ENCODE assay signal across 30 cellular contexts in genomic region chr2:156423674-156424282, GRCh38. TPM values are rescaled to one million over a fixed set of nuclear protein-coding genes. Genes with fewer than 3 reads are reported as not detected.
DNase-seq lines count a peak whose midpoint lies in the region; ATAC-seq and TF ChIP-seq lines count a peak whose summit lies in the region.
"Had no signal": no experiment of that assay in that cellular context is flagged by ENCODE, and none has a peak within 500 bp of the region (broad histone marks: within the 10 kb centered on the region; RNA-seq: fewer than 3 reads in every experiment).

No MANE protein-coding gene starts in this region.

- ATAC-seq in HCT116: no peak
- ATAC-seq: activated CD8-positive, alpha-beta memory T cell treated with anti-CD3 and anti-CD28 coated beads, Interleukin-2, amount 10 ng/mL, durations not matched to agents 7 days and 5 days; activated T-cell treated with anti-CD3 and anti-CD28 coated beads, Interleukin-2, amount 50 U/mL, for 4 hours; left colon; PC-3; stimulated activated naive CD8-positive, alpha-beta T cell treated with anti-CD3 and anti-CD28 coated beads, Interleukin-15, amount 100 ng/mL, for 72 hours; T-helper 17 cell had no signal

- POLR2A ChIA-PET in HCT116 (lab: Charles Lee): no interaction called here

- no peaks in the 10 kb centered on the region for H3K27me3 ChIP-seq in HCT116 (ENCODE audit: insufficient read depth, low read length)
- no peaks in the 10 kb centered on the region for H3K27me3 ChIP-seq in WERI-Rb-1 (ENCODE audit: insufficient read depth, low read depth, severe bottlenecking)
- no peaks in the 10 kb centered on the region for H3K27me3 ChIP-seq in neural progenitor cell
- H3K27me3 ChIP-seq: BE2C, right lobe of liver, vagina had no signal

- H4K20me1 ChIP-seq in HCT116 (ENCODE audit: insufficient read depth) (no peaks in the 10 kb centered on the region), neural progenitor cell (ENCODE audit: low read depth) (no peaks in the 10 kb centered on the region)

- H3K9ac ChIP-seq in HCT116 (ENCODE audit: low read length) (no peak overlapping the region), neural progenitor cell (no peak overlapping the region)

- DNase-seq in HCT116 (ENCODE audit: low read depth, low spot score) (no peak), NCI-H2029 (lab: John Stamatoyannopoulos, UW) (peak; percentile 53), WERI-Rb-1 (peak; percentile 47), neural progenitor cell (ENCODE audit: low spot score) (peak; percentile 34), NCI-H1105 treated with DMSO at 0.1 percent for 48 hours (lab: John Stamatoyannopoulos, UW) (no peak), NCI-H187 treated with DMSO at 0.1 percent for 48 hours (lab: John Stamatoyannopoulos, UW) (no peak)
- no peak for DNase-seq in activated T-cell treated with anti-CD3 and anti-CD28 coated beads, Interleukin-2, amount 50 U/mL, for 48 hours
- DNase-seq: activated CD8-positive, alpha-beta memory T cell treated with anti-CD3 and anti-CD28 coated beads, Interleukin-2, amount 10 ng/mL, durations not matched to agents 7 days and 5 days; activated gamma-delta T cell treated with Interleukin-2 at 50 U/mL for 16 hours; activated naive CD8-positive, alpha-beta T cell treated with anti-CD3 and anti-CD28 coated beads, Interleukin-2, amount 10 ng/mL, durations not matched to agents 7 days and 5 days; activated T-cell treated with anti-CD3 and anti-CD28 coated beads, Interleukin-2, amount 50 U/mL, for 4 hours; BE2C; CD8-positive, alpha-beta memory T cell; DMS153; effector CD8-positive, alpha-beta T cell; H7; immature natural killer cell; Kasumi-1; left colon; NCI-H187; PC-3; right lobe of liver; stimulated activated CD4-positive, alpha-beta T cell treated with anti-CD3 and anti-CD28 coated beads, Interleukin-12 subunit alpha, Interleukin-12 subunit beta, amount 100 ng/mL, for 4 hours; stimulated activated CD4-positive, alpha-beta T cell treated with anti-CD3 and anti-CD28 coated beads, Interleukin-2, amount 100 ng/mL, for 48 hours; stimulated activated naive CD8-positive, alpha-beta T cell treated with anti-CD3 and anti-CD28 coated beads, Interleukin-15, amount 100 ng/mL, for 72 hours; T-helper 17 cell had no signal

- RAD21 ChIA-PET in HCT116 (lab: Charles Lee; ENCODE audit: low non-redundant PET in 1 of 2, low total read pairs in 2 of 2, uncharacterized antibody in 2 of 2, unreplicated experiment in 2 of 2): no interaction called here

- peaks cover 7% of the 10 kb centered on the region for H3K9me3 Mint-ChIP-seq in neural progenitor cell
- H3K9me3 Mint-ChIP-seq: activated T-cell treated with anti-CD3 and anti-CD28 coated beads, Interleukin-2, amount 50 U/mL, for 4 hours; CD8-positive, alpha-beta memory T cell; immature natural killer cell; memory B cell; stimulated activated naive CD8-positive, alpha-beta T cell treated with anti-CD3 and anti-CD28 coated beads, Interleukin-15, amount 100 ng/mL, for 72 hours had no signal

- TF ChIP-seq POLR2A in HCT116 (IDR thresholded peaks at IDR 0.05; ENCODE audit: borderline replicate concordance, extremely low read depth, insufficient read depth, insufficient read length): no peak

- no peaks in the 10 kb centered on the region for H3K36me3 Mint-ChIP-seq in neural progenitor cell
- H3K36me3 Mint-ChIP-seq: activated naive CD8-positive, alpha-beta T cell treated with anti-CD3 and anti-CD28 coated beads, Interleukin-2, amount 10 ng/mL, durations not matched to agents 7 days and 5 days; CD8-positive, alpha-beta memory T cell; immature natural killer cell; memory B cell had no signal

- peaks cover 0 to 8% of the 10 kb centered on the region in 2 experiments; a peak in 1 of 4 replicates for H3K9me3 ChIP-seq in HCT116 (ENCODE audit: control insufficient read depth in 1 of 2, insufficient read depth in 1 of 2, low read depth in 1 of 2, low read length in 2 of 2)
- H3K9me3 ChIP-seq in WERI-Rb-1 (ENCODE audit: severe bottlenecking): peaks cover 4% of the 10 kb centered on the region
- H3K9me3 ChIP-seq in neural progenitor cell (ENCODE audit: low read depth): no peaks in the 10 kb centered on the region
- H3K9me3 ChIP-seq: BE2C, right lobe of liver, vagina had no signal

- H3K79me2 ChIP-seq in HCT116 (ENCODE audit: insufficient read depth, low read length) (no peaks in the 10 kb centered on the region), neural progenitor cell (ENCODE audit: low read depth) (no peaks in the 10 kb centered on the region)

- TF ChIP-seq RAD21 in HCT116 (IDR thresholded peaks at IDR 0.05; ENCODE audit: low read depth): no peak

- CTCF ChIA-PET in HCT116 (lab: Charles Lee): no interaction called here

- no peak overlapping the region for H3K4me3 Mint-ChIP-seq in neural progenitor cell
- H3K4me3 Mint-ChIP-seq: activated CD8-positive, alpha-beta memory T cell treated with anti-CD3 and anti-CD28 coated beads, Interleukin-2, amount 10 ng/mL, durations not matched to agents 7 days and 5 days; activated naive CD8-positive, alpha-beta T cell treated with anti-CD3 and anti-CD28 coated beads, Interleukin-2, amount 10 ng/mL, durations not matched to agents 7 days and 5 days; activated T-cell treated with anti-CD3 and anti-CD28 coated beads, Interleukin-2, amount 50 U/mL, for 4 hours; CD8-positive, alpha-beta memory T cell; immature natural killer cell; memory B cell; stimulated activated naive CD8-positive, alpha-beta T cell treated with anti-CD3 and anti-CD28 coated beads, Interleukin-15, amount 100 ng/mL, for 72 hours; T-helper 17 cell had no signal

- BruUV-seq in HCT116 (replicated peaks; lab: Mats Ljungman, UMichigan): no TSS peak

- H3F3A ChIP-seq in neural progenitor cell (ENCODE audit: low read depth): no peaks in the 10 kb centered on the region

- H3K4me2 ChIP-seq in HCT116 (ENCODE audit: low read length) (no peak overlapping the region), neural progenitor cell (no peak overlapping the region)

- intact Hi-C loops in HCT116 (cut with micrococcal nuclease): no loop called here

- peaks cover under 1% of the 10 kb centered on the region for H3K27me3 Mint-ChIP-seq in neural progenitor cell (ENCODE audit: insufficient read depth, low read depth)

- no peak overlapping the region for H3K27ac Mint-ChIP-seq in neural progenitor cell
- H3K27ac Mint-ChIP-seq: activated CD8-positive, alpha-beta memory T cell treated with anti-CD3 and anti-CD28 coated beads, Interleukin-2, amount 10 ng/mL, durations not matched to agents 7 days and 5 days; activated naive CD8-positive, alpha-beta T cell treated with anti-CD3 and anti-CD28 coated beads, Interleukin-2, amount 10 ng/mL, durations not matched to agents 7 days and 5 days; CD8-positive, alpha-beta memory T cell; immature natural killer cell; memory B cell; stimulated activated naive CD8-positive, alpha-beta T cell treated with anti-CD3 and anti-CD28 coated beads, Interleukin-15, amount 100 ng/mL, for 72 hours; T-helper 17 cell had no signal

- H2AFZ ChIP-seq in HCT116 (ENCODE audit: low read depth, low read length, poor library complexity, severe bottlenecking) (peak overlapping the region; percentile 37), neural progenitor cell (replicated peaks) (peak overlapping the region; percentile 39)

- H3K4me3 ChIP-seq in HCT116 (replicated peaks in 1 of 2; ENCODE audit: low read depth in 1 of 2, low read length in 2 of 2) (no peak overlapping the region), WERI-Rb-1 (ENCODE audit: low read depth, low read length) (peak overlapping the region; percentile 26), neural progenitor cell (no peak overlapping the region)
- H3K4me3 ChIP-seq: coronary artery, right lobe of liver, vagina had no signal

- TF ChIP-seq CTCF in HCT116 (IDR thresholded peaks at IDR 0.05 in 2 of 3, conservative IDR thresholded peaks at IDR 0.05 in 1 of 3; ENCODE audit: borderline replicate concordance in 1 of 3, insufficient read depth in 1 of 3, low read depth in 2 of 3, low read length in 2 of 3) (no peak), WERI-Rb-1 (IDR thresholded peaks at IDR 0.05; ENCODE audit: low read depth, low read length) (no peak), neural progenitor cell (IDR thresholded peaks at IDR 0.05) (no peak)

- H3K9me2 ChIP-seq in HCT116 (ENCODE audit: insufficient read depth): no peaks in the 10 kb centered on the region

- H3K4me1 ChIP-seq in HCT116 (ENCODE audit: control insufficient read depth in 1 of 2, insufficient read depth in 2 of 2, low read length in 2 of 2) (no peaks in the 10 kb centered on the region), neural progenitor cell (peaks cover 8% of the 10 kb centered on the region)
- H3K4me1 ChIP-seq: BE2C, right lobe of liver, vagina had no signal

- H3K4me1 Mint-ChIP-seq in neural progenitor cell: no peaks in the 10 kb centered on the region
- H3K4me1 Mint-ChIP-seq: activated CD8-positive, alpha-beta memory T cell treated with anti-CD3 and anti-CD28 coated beads, Interleukin-2, amount 10 ng/mL, durations not matched to agents 7 days and 5 days; activated naive CD8-positive, alpha-beta T cell treated with anti-CD3 and anti-CD28 coated beads, Interleukin-2, amount 10 ng/mL, durations not matched to agents 7 days and 5 days; CD8-positive, alpha-beta memory T cell; immature natural killer cell; memory B cell; stimulated activated naive CD8-positive, alpha-beta T cell treated with anti-CD3 and anti-CD28 coated beads, Interleukin-15, amount 100 ng/mL, for 72 hours had no signal

- H3K36me3 ChIP-seq in HCT116 (ENCODE audit: control insufficient read depth in 1 of 2, insufficient read depth in 2 of 2, low read length in 2 of 2) (no peaks in the 10 kb centered on the region), WERI-Rb-1 (no peaks in the 10 kb centered on the region), neural progenitor cell (no peaks in the 10 kb centered on the region)
- H3K36me3 ChIP-seq: BE2C, right lobe of liver, vagina had no signal

- H3K27ac ChIP-seq in HCT116 (ENCODE audit: low read depth, low read length) (no peak overlapping the region), WERI-Rb-1 (peak overlapping the region; percentile 80), neural progenitor cell (no peak overlapping the region)
- H3K27ac ChIP-seq: coronary artery, epithelial cell of prostate, right lobe of liver, vagina had no signal

TF ChIP-seq in HCT116, 20 proteins besides CTCF, POLR2A, EP300 and RAD21 (continues in another document):
- TF ChIP-seq MAX (IDR thresholded peaks at IDR 0.05) (no peak), ZFX (IDR thresholded peaks at IDR 0.05) (no peak), EZH2 (IDR thresholded peaks at IDR 0.05) (no peak), ELF1 (IDR thresholded peaks at IDR 0.05; ENCODE audit: borderline replicate concordance, low read depth) (no peak), EZH2phosphoT487 (IDR thresholded peaks at IDR 0.05; ENCODE audit: borderline replicate concordance) (no peak), ZNF274 (IDR thresholded peaks at IDR 0.05; ENCODE audit: low read depth, low read length) (no peak), SIN3A (IDR thresholded peaks at IDR 0.05; ENCODE audit: low read depth) (no peak), SP1 (IDR thresholded peaks at IDR 0.05; ENCODE audit: low read depth) (no peak)

RNA-seq across cellular contexts. Expression of gene GPD2, which starts 12.4 kb away (rescaled TPM):
- 80.7 TPM for total RNA-seq in HCT116 (2021; ENCODE audit: unreplicated experiment)
- 28.0 and 28.2 TPM in 2 replicates for polyA plus RNA-seq in HCT116 (2012)
- 67.2 and 176 TPM in 2 replicates for total RNA-seq in neural progenitor cell (ENCODE audit: low replicate concordance)

Comparison
In these comparisons a context has a peak if more than half of its experiments do, and no peak if none do; other contexts are left out.
1. DNase-seq: peak in NCI-H2029 (single experiment), WERI-Rb-1 (single experiment) and neural progenitor cell (single experiment); none in HCT116 (single experiment), activated T-cell treated with anti-CD3 and anti-CD28 coated beads, Interleukin-2, amount 50 U/mL, for 48 hours (0 of 2), NCI-H1105 treated with DMSO at 0.1 percent for 48 hours (single experiment) and NCI-H187 treated with DMSO at 0.1 percent for 48 hours (single experiment).